24 cellular contexts compared by ENCODE assay signal in the genomic region with DNA sequence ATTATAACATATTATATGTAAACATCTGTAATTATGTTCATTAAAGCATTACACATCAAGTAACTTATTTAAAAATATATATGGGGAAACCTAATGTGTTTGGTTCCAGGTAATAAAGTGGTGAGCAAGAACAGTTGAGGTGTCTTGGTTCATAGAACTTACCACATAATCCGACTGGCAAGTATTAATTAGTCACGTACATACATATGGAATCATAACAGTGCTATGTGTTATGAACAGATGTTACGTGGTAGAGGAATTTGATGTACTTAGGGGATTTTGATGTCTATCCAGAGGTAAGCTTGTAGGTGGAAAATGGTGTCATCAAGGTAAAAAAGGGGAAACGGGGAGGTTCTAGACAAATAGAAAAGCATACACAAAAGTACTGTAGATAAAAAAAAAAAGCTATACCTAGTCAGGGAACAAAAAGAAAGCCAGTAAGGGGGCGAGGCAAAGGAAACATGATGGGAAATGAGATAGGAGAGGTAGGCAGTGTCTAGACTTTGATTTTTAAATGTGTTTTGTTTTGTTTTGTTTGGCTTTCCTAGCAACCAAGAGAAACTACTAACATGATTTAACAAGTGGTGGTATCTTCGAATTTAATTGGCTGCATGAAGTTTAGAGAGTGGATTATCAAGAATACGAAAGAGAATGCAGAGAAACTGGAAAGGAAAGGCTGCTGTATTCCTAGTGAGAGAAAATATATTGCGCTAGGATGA. TPM values are rescaled to one million over a fixed set of nuclear protein-coding genes. Genes with fewer than 3 reads are reported as not detected.
"Had no signal": no experiment of that assay in that cellular context is flagged by ENCODE, and none has a peak within 500 bp of the region (broad histone marks: within the 10 kb centered on the region; RNA-seq: fewer than 3 reads in every experiment).

No MANE protein-coding gene starts in this region.

- H3K4me3 Mint-ChIP-seq: activated CD8-positive, alpha-beta T cell treated with anti-CD3 and anti-CD28 coated beads, Interleukin-2, amount 10 ng/mL, durations not matched to agents 7 days and 5 days; activated naive CD8-positive, alpha-beta T cell treated with anti-CD3 and anti-CD28 coated beads, Interleukin-2, amount 50 U/mL, for 24 hours; activated T-cell treated with anti-CD3 and anti-CD28 coated beads, Interleukin-2, amount 50 U/mL, for 24 hours; activated T-helper 1 cell treated with anti-CD3 and anti-CD28 coated beads, Interleukin-12 subunit alpha, Interleukin-12 subunit beta, Interleukin-2, Interleukin-4 antibody, amounts not matched to agents 30 ng/mL and 10 ng/mL and 1 ng/mL, durations not matched to agents 14 hours and 24 hours and 36 hours; brain; central memory CD8-positive, alpha-beta T cell; T-helper 1 cell treated with Interleukin-12 subunit alpha and Interleukin-12 subunit beta and Interleukin-4 antibody, amounts not matched to agents 30 μg/mL and 1 μg/mL, for 36 hours had no signal

- H3K27ac ChIP-seq: ascending aorta, Peyer's patch had no signal

- H3K27ac Mint-ChIP-seq: activated CD8-positive, alpha-beta T cell treated with anti-CD3 and anti-CD28 coated beads, Interleukin-2, amount 10 ng/mL, durations not matched to agents 7 days and 5 days; activated naive CD4-positive, alpha-beta T cell treated with anti-CD3 and anti-CD28 coated beads, Interleukin-2, amount 50 U/mL, for 72 hours; activated naive CD8-positive, alpha-beta T cell treated with anti-CD3 and anti-CD28 coated beads, Interleukin-2, amount 50 U/mL, for 24 hours; activated T-cell treated with anti-CD3 and anti-CD28 coated beads, Interleukin-2, amount 50 U/mL, for 24 hours; activated T-helper 1 cell treated with anti-CD3 and anti-CD28 coated beads, Interleukin-12 subunit alpha, Interleukin-12 subunit beta, Interleukin-2, Interleukin-4 antibody, amounts not matched to agents 30 ng/mL and 10 ng/mL and 1 ng/mL, durations not matched to agents 14 hours and 24 hours and 36 hours; T-helper 1 cell treated with Interleukin-12 subunit alpha and Interleukin-12 subunit beta and Interleukin-4 antibody, amounts not matched to agents 30 μg/mL and 1 μg/mL, for 36 hours had no signal

- ATAC-seq: activated CD4-positive, CD25-positive, alpha-beta regulatory T cell treated with anti-CD3 and anti-CD28 coated beads, Interleukin-2, amount 50 U/mL, for 24 hours; activated CD8-positive, alpha-beta T cell treated with anti-CD3 and anti-CD28 coated beads, Interleukin-2, amount 10 ng/mL, durations not matched to agents 7 days and 5 days; activated naive CD4-positive, alpha-beta T cell treated with anti-CD3 and anti-CD28 coated beads, Interleukin-2, amount 50 U/mL, for 72 hours; activated naive CD8-positive, alpha-beta T cell treated with anti-CD3 and anti-CD28 coated beads, Interleukin-2, amount 50 U/mL, for 24 hours had no signal

- H3K27me3 ChIP-seq: ascending aorta, Peyer's patch had no signal

- H3K27me3 Mint-ChIP-seq: activated naive CD8-positive, alpha-beta T cell treated with anti-CD3 and anti-CD28 coated beads, Interleukin-2, amount 50 U/mL, for 24 hours; central memory CD8-positive, alpha-beta T cell had no signal

- H3K36me3 Mint-ChIP-seq: activated naive CD4-positive, alpha-beta T cell treated with anti-CD3 and anti-CD28 coated beads, Interleukin-2, amount 50 U/mL, for 72 hours; brain had no signal

- H3K36me3 ChIP-seq: ascending aorta, Peyer's patch had no signal

- H3K9me3 Mint-ChIP-seq: brain had no signal

- H3K4me1 ChIP-seq: Peyer's patch had no signal

- DNase-seq: activated CD4-positive, alpha-beta T cell treated with anti-CD3 and anti-CD28 coated beads for 4 hours; activated CD4-positive, alpha-beta T cell treated with anti-CD3 and anti-CD28 coated beads, Interleukin-2, amount 50 U/mL, for 4 hours; activated CD8-positive, alpha-beta T cell treated with anti-CD3 and anti-CD28 coated beads, Interleukin-2, amount 10 ng/mL, durations not matched to agents 7 days and 5 days; activated effector memory CD4-positive, alpha-beta T cell treated with anti-CD3 and anti-CD28 coated beads, Interleukin-2, amount 50 U/mL, for 16 hours; activated naive CD4-positive, alpha-beta T cell treated with Interleukin-2 at 50 U/mL for 16 hours; activated naive CD8-positive, alpha-beta T cell treated with anti-CD3 and anti-CD28 coated beads, Interleukin-2, amount 50 U/mL, for 24 hours; activated T-cell treated with anti-CD3 and anti-CD28 coated beads, Interleukin-2, amount 50 U/mL, for 24 hours; amniotic stem cell; NCI-H1048; NCI-H1930; NCI-H2171; NCI-H2227 treated with DMSO at 0.1 percent for 48 hours; NCI-H446 treated with DMSO at 0.1 percent for 48 hours; NCI-H524 treated with DMSO at 0.1 percent for 48 hours; NCI-H82; Peyer's patch; SHP77 had no signal

- H3K9me3 ChIP-seq: ascending aorta, Peyer's patch had no signal

- H3K4me1 Mint-ChIP-seq: activated naive CD8-positive, alpha-beta T cell treated with anti-CD3 and anti-CD28 coated beads, Interleukin-2, amount 50 U/mL, for 24 hours; brain; central memory CD8-positive, alpha-beta T cell had no signal

- H3K4me3 ChIP-seq: ascending aorta, Peyer's patch had no signal

RNA-seq across cellular contexts. Expression of a gene that starts 12.6 kb away (rescaled TPM):
- total RNA-seq: activated CD8-positive, alpha-beta T cell treated with anti-CD3 and anti-CD28 coated beads, Interleukin-2, amount 10 ng/mL, durations not matched to agents 7 days and 5 days had no signal
